ENCODE assay signal across 8 cellular contexts in the genomic region with DNA sequence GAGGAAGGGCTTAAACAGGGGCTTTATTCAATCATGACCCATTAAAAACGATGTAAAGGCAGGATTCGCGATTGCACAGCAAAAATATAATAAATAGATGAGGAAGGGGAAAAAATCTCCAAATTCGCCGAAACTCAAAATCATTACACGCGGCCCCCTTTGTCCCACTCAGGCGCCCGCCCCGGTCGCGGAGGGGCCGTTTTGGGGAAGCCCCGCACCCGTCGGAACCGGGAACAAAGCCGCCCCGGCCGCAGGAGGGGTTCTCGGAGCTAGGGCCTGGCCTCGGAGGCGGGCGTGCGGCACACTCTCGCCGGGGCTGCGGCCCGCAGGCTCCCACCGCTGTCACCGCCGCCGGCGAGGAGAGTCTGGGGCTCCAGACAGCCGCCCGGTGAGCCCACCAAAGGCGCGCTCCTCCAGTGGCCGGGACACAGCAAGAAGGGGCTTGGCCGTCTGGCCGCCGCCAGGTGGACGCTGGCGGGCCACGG. TPM values are rescaled to one million over a fixed set of nuclear protein-coding genes. Genes with fewer than 3 reads are reported as not detected.
DNase-seq lines count a peak whose midpoint lies in the region; ATAC-seq and TF ChIP-seq lines count a peak whose summit lies in the region.

No MANE protein-coding gene starts in this region.

- H3K9me3 Mint-ChIP-seq in activated CD8-positive, alpha-beta memory T cell treated with anti-CD3 and anti-CD28 coated beads, Interleukin-2, amount 10 ng/mL, durations not matched to agents 7 days and 5 days (ENCODE audit: low read depth) = no peaks in the 10 kb centered on the region
- no peaks in the 10 kb centered on the region for H3K9me3 Mint-ChIP-seq in central memory CD8-positive, alpha-beta T cell

- TF ChIP-seq CTCF in lung (IDR thresholded peaks at IDR 0.05; ENCODE audit: control extremely low read depth, extremely low read depth) = no peak

- peaks cover 9% of the 10 kb centered on the region for H3K27me3 Mint-ChIP-seq in activated CD8-positive, alpha-beta memory T cell treated with anti-CD3 and anti-CD28 coated beads, Interleukin-2, amount 10 ng/mL, durations not matched to agents 7 days and 5 days
- H3K27me3 Mint-ChIP-seq in T-helper 17 cell = no peaks in the 10 kb centered on the region
- no peaks in the 10 kb centered on the region for H3K27me3 Mint-ChIP-seq in central memory CD8-positive, alpha-beta T cell

- H3K36me3 ChIP-seq in lung (ENCODE audit: control insufficient read depth in 2 of 2, insufficient read depth in 2 of 2, low read length in 2 of 2) = no peaks in the 10 kb centered on the region

- peak; percentile 23 for ATAC-seq in activated CD8-positive, alpha-beta memory T cell treated with anti-CD3 and anti-CD28 coated beads, Interleukin-2, amount 10 ng/mL, durations not matched to agents 7 days and 5 days
- ATAC-seq in HG03103 (IDR thresholded peaks at IDR 0.05; ENCODE audit: low read depth, unreplicated experiment) = peak; percentile 14
- ATAC-seq in T-helper 17 cell = peak; percentile 15
- peak; percentile 26 for ATAC-seq in central memory CD8-positive, alpha-beta T cell (replicated peaks; ENCODE audit: extremely low read depth, poor library complexity, severe bottlenecking)
- peak; percentile 25 for ATAC-seq in lung (ENCODE audit: insufficient read depth, low FRiP score)
- ATAC-seq in HG03571 (IDR thresholded peaks at IDR 0.05; ENCODE audit: unreplicated experiment) = no peak

- H3K27me3 ChIP-seq in lung (ENCODE audit: control insufficient read depth, insufficient read depth) = no peaks in the 10 kb centered on the region

- peak overlapping the region; percentile 99 for H3K4me3 Mint-ChIP-seq in activated CD8-positive, alpha-beta memory T cell treated with anti-CD3 and anti-CD28 coated beads, Interleukin-2, amount 10 ng/mL, durations not matched to agents 7 days and 5 days
- H3K4me3 Mint-ChIP-seq in T-helper 17 cell = peak overlapping the region; percentile 99
- H3K4me3 Mint-ChIP-seq in central memory CD8-positive, alpha-beta T cell = peak overlapping the region; percentile 95

- whole genome bisulfite sequencing in lung, 2 donors = 0 to 1% methylated on average over 38 to 45 of the region's 45 CpGs

- peaks cover 7% of the 10 kb centered on the region for H3K36me3 Mint-ChIP-seq in activated CD8-positive, alpha-beta memory T cell treated with anti-CD3 and anti-CD28 coated beads, Interleukin-2, amount 10 ng/mL, durations not matched to agents 7 days and 5 days
- H3K36me3 Mint-ChIP-seq in T-helper 17 cell (ENCODE audit: low read depth) = peaks cover 4% of the 10 kb centered on the region
- H3K36me3 Mint-ChIP-seq in central memory CD8-positive, alpha-beta T cell (ENCODE audit: insufficient read depth) = peaks cover 7% of the 10 kb centered on the region

- no peaks in the 10 kb centered on the region for H3K4me1 ChIP-seq in lung (ENCODE audit: control insufficient read depth in 2 of 2, insufficient read depth in 2 of 2, low read length in 2 of 2)

- CTCF ChIA-PET in activated CD8-positive, alpha-beta memory T cell treated with anti-CD3 and anti-CD28 coated beads, Interleukin-2, amount 10 ng/mL, durations not matched to agents 7 days and 5 days (lab: Charles Lee) = interaction anchor here (1.2 to 2.2 kb wide), 3 partner anchors 10 to 39 kb away, joined by 3 to 7 read pairs (median 5); no protein-coding TSS in a partner anchor

- H3K4me1 Mint-ChIP-seq in activated CD8-positive, alpha-beta memory T cell treated with anti-CD3 and anti-CD28 coated beads, Interleukin-2, amount 10 ng/mL, durations not matched to agents 7 days and 5 days = peaks cover 36% of the 10 kb centered on the region
- H3K4me1 Mint-ChIP-seq in T-helper 17 cell = peaks cover 17% of the 10 kb centered on the region
- H3K4me1 Mint-ChIP-seq in central memory CD8-positive, alpha-beta T cell = peaks cover 31% of the 10 kb centered on the region

- peak overlapping the region; percentile 98 for H3K27ac Mint-ChIP-seq in activated CD8-positive, alpha-beta memory T cell treated with anti-CD3 and anti-CD28 coated beads, Interleukin-2, amount 10 ng/mL, durations not matched to agents 7 days and 5 days
- peak overlapping the region; percentile 98 for H3K27ac Mint-ChIP-seq in T-helper 17 cell
- peak overlapping the region; percentile 99 for H3K27ac Mint-ChIP-seq in central memory CD8-positive, alpha-beta T cell (ENCODE audit: low read depth)

- H3K9me3 ChIP-seq in T-helper 17 cell (ENCODE audit: control insufficient read depth, low read length, poor library complexity, severe bottlenecking) = no peaks in the 10 kb centered on the region
- H3K9me3 ChIP-seq in lung (ENCODE audit: control insufficient read depth in 2 of 2, insufficient read depth in 1 of 2, low read length in 1 of 2) = no peaks in the 10 kb centered on the region

- peak; percentile 61 for DNase-seq in activated CD8-positive, alpha-beta memory T cell treated with anti-CD3 and anti-CD28 coated beads, Interleukin-2, amount 10 ng/mL, durations not matched to agents 7 days and 5 days
- DNase-seq in activated CD8-positive, alpha-beta memory T cell treated with anti-CD3 and anti-CD28 coated beads for 24 hours = no peak
- DNase-seq in T-helper 17 cell (peak; percentile 22 to 45 (median 36)), lung (ENCODE audit: low spot score) (no peak)
- peak in 1 of 2 donors; percentile 22 for DNase-seq in central memory CD8-positive, alpha-beta T cell (ENCODE audit: low spot score in 2 of 2)
- peak; percentile 49 for DNase-seq in stimulated activated CD8-positive, alpha-beta memory T cell treated with anti-CD3 and anti-CD28 coated beads, Interleukin-4, amount 100 ng/mL, for 48 hours

- H3K4me3 ChIP-seq in lung = peak overlapping the region; percentile 94

- peak overlapping the region; percentile 93 to 97 for H3K27ac ChIP-seq in lung (ENCODE audit: low read depth in 1 of 2, low read length in 1 of 2)

RNA-seq across cellular contexts. Expression of a gene that starts 0.5 kb away (rescaled TPM):
- total RNA-seq in activated CD8-positive, alpha-beta memory T cell treated with anti-CD3 and anti-CD28 coated beads, Interleukin-2, amount 10 ng/mL, durations not matched to agents 7 days and 5 days = 10 to 100 TPM; 13.3 to 19.1 TPM
- total RNA-seq in T-helper 17 cell = 10 to 100 TPM; 12.4 to 20.3 TPM
- 10 to 100 TPM in 1 of 2 donors, 1 to 10 TPM in 1; 5.1 to 17.2 TPM for total RNA-seq in lung
- polyA plus RNA-seq in lung = 1 to 10 TPM; 2.8 to 4.8 TPM

RNA-seq across cellular contexts. Expression of a gene that starts 53.7 kb away (rescaled TPM):
- 10 to 100 TPM in 1 of 2 experiments, 1 to 10 TPM in 1; 9.6 to 21.4 TPM for total RNA-seq in activated CD8-positive, alpha-beta memory T cell treated with anti-CD3 and anti-CD28 coated beads, Interleukin-2, amount 10 ng/mL, durations not matched to agents 7 days and 5 days
- under 1 TPM; 0.23 to 0.60 TPM for total RNA-seq in T-helper 17 cell
- 10 to 100 TPM in 1 of 2 donors, 1 to 10 TPM in 1; 8.3 to 13.3 TPM for total RNA-seq in lung
- 1 to 10 TPM; 4.3 to 4.7 TPM for polyA plus RNA-seq in lung

Comparison
In these comparisons a context has a peak if more than half of its experiments do, and no peak if none do; other contexts are left out.
1. DNase-seq: peak in activated CD8-positive, alpha-beta memory T cell treated with anti-CD3 and anti-CD28 coated beads, Interleukin-2, amount 10 ng/mL, durations not matched to agents 7 days and 5 days (single experiment), T-helper 17 cell (3 of 3) and stimulated activated CD8-positive, alpha-beta memory T cell treated with anti-CD3 and anti-CD28 coated beads, Interleukin-4, amount 100 ng/mL, for 48 hours (single experiment); none in activated CD8-positive, alpha-beta memory T cell treated with anti-CD3 and anti-CD28 coated beads for 24 hours (single experiment) and lung (single experiment).
2. RNA of a gene that starts 53.7 kb away (total RNA-seq): 9.6 to 21.4 TPM in activated CD8-positive, alpha-beta memory T cell treated with anti-CD3 and anti-CD28 coated beads, Interleukin-2, amount 10 ng/mL, durations not matched to agents 7 days and 5 days and 8.3 to 13.3 TPM in lung; 0.23 to 0.60 TPM in T-helper 17 cell; every median in the first group is over 4 times any median in the second.
3. Peak in every context shown above with its lines, with median percentiles within 50 percentile points of each other: H3K27ac Mint-ChIP-seq and H3K4me3 Mint-ChIP-seq.